Comparison of ENCODE assay signal across 25 cellular contexts in genomic region chr17:83069571-83069906, GRCh38. TPM values are rescaled to one million over a fixed set of nuclear protein-coding genes. Genes with fewer than 3 reads are reported as not detected.
DNase-seq lines count a peak whose midpoint lies in the region; ATAC-seq, FAIRE-seq and TF ChIP-seq lines count a peak whose summit lies in the region.
"Had no signal": no experiment of that assay in that cellular context is flagged by ENCODE, and none has a peak within 500 bp of the region (broad histone marks: within the 10 kb centered on the region; RNA-seq: fewer than 3 reads in every experiment).

No MANE protein-coding gene starts in this region.

- H3K4me1 Mint-ChIP-seq in T-cell (peaks cover 26 to 34% (median 30%) of the 10 kb centered on the region in 3 donors), mesothelial cell of epicardium (peaks cover 15% of the 10 kb centered on the region)
- H3K4me1 Mint-ChIP-seq: GM23338 had no signal

- CTCF ChIA-PET in HepG2 (lab: Yijun Ruan, JAX; ENCODE audit: low intra/inter-chr PET ratio, low total read pairs) (no interaction called here), T-cell (lab: Charles Lee) (no interaction called here), GM10248 (lab: Yijun Ruan, JAX) (no interaction called here)

- H4K20me1 ChIP-seq in HepG2 (ENCODE audit: insufficient read depth, low read length), result no peaks in the 10 kb centered on the region; the same call in 1 of the 2 replicates

- H3K79me2 ChIP-seq in HepG2 (ENCODE audit: insufficient read depth, low read length), result no peaks in the 10 kb centered on the region

- H3K4me3 ChIP-seq in HepG2 (replicated peaks in 1 of 3; ENCODE audit: insufficient read depth in 1 of 3, low read depth in 2 of 3, low read length in 3 of 3), result no peak overlapping the region; a peak in 1 of 6 replicates
- H3K4me3 ChIP-seq in right lobe of liver, result no peak overlapping the region
- H3K4me3 ChIP-seq: GM23338, upper lobe of left lung had no signal

- no peak overlapping the region for H2AFZ ChIP-seq in HepG2 (ENCODE audit: low read length)
- H2AFZ ChIP-seq: GM23338 had no signal

- in situ Hi-C loops in HepG2 (cut with HindIII; ENCODE audit: extremely low pct_ligation_motif_present, low pct_unique_long_range_greater_than_20kb), result no loop called here

- TF ChIP-seq POLR2A in HepG2 (IDR thresholded peaks at IDR 0.05; ENCODE audit: insufficient read depth in 1 of 2, low read depth in 2 of 2, low read length in 2 of 2) (no peak), right lobe of liver (IDR thresholded peaks at IDR 0.05) (no peak)

- ATAC-seq in HepG2 (peak; percentile 9), right lobe of liver (no peak), T-cell (replicated peaks in 1 of 4) (no peak), HG03045 (IDR thresholded peaks at IDR 0.05; ENCODE audit: unreplicated experiment) (no peak)
- ATAC-seq: SK-N-SH treated with all-trans-retinoic acid at 6 μM for 48 hours had no signal

- H3K9me3 ChIP-seq in HepG2 (ENCODE audit: low read length) (no peaks in the 10 kb centered on the region), right lobe of liver (no peaks in the 10 kb centered on the region)
- H3K9me3 ChIP-seq: upper lobe of left lung had no signal

- H3K4me1 ChIP-seq in HepG2 (ENCODE audit: insufficient read depth, low read length), result no peaks in the 10 kb centered on the region
- no peaks in the 10 kb centered on the region for H3K4me1 ChIP-seq in right lobe of liver

- no peaks in the 10 kb centered on the region for H3K36me3 ChIP-seq in HepG2 (replicated peaks in 1 of 2; ENCODE audit: control insufficient read depth in 1 of 2, insufficient read depth in 2 of 2, low read length in 2 of 2)
- H3K36me3 ChIP-seq in right lobe of liver, result no peaks in the 10 kb centered on the region
- H3K36me3 ChIP-seq: upper lobe of left lung had no signal

- no peak for TF ChIP-seq RAD21 in HepG2 (CRISPR knock-in tag; IDR thresholded peaks at IDR 0.05)

- H3K9ac ChIP-seq in HepG2 (ENCODE audit: insufficient read depth, low read depth, low read length), result no peak overlapping the region

- DNase-seq in HepG2 (ENCODE audit: low spot score), result no peak
- DNase-seq in right lobe of liver, result no peak
- no peak for DNase-seq in T-cell
- DNase-seq in mesothelial cell of epicardium (ENCODE audit: low spot score in 2 of 2, unreplicated experiment in 2 of 2), result no peak
- DNase-seq in GM10248 (ENCODE audit: extremely low spot score), result no peak
- DNase-seq in NCI-H2107 treated with DMSO at 0.1 percent for 48 hours (lab: John Stamatoyannopoulos, UW; ENCODE audit: unreplicated experiment), result no peak
- DNase-seq: activated CD4-positive, alpha-beta T cell treated with anti-CD3 and anti-CD28 coated beads, Interleukin-2, amount 50 U/mL, for 4 hours; activated CD8-positive, alpha-beta memory T cell treated with anti-CD3 and anti-CD28 coated beads, Interleukin-2, amount 50 U/mL, for 48 hours; activated effector memory CD4-positive, alpha-beta T cell treated with anti-CD3 and anti-CD28 coated beads, Interleukin-2, amount 50 U/mL, for 16 hours; dermis blood vessel endothelial cell; DMS 273 treated with DMSO at 0.1 percent for 48 hours; hippocampal formation; mesenchymal stem cell; NCI-H1092; NCI-H1694 treated with DMSO at 0.1 percent for 48 hours; NCI-H2171; NCI-H524; stimulated activated CD4-positive, alpha-beta T cell treated with anti-CD3 and anti-CD28 coated beads, Interleukin-2, amount 100 ng/mL, for 24 hours had no signal

- no peak overlapping the region for H3K4me2 ChIP-seq in HepG2 (ENCODE audit: low read depth, low read length)
- H3K4me2 ChIP-seq: GM23338 had no signal

- H3K27ac ChIP-seq in HepG2 (ENCODE audit: extremely low read length, insufficient read depth, low read length) (no peak overlapping the region), right lobe of liver (no peak overlapping the region)
- H3K27ac ChIP-seq: upper lobe of left lung had no signal

- intact Hi-C loops in HepG2 (cut with micrococcal nuclease; ENCODE audit: unreplicated experiment), result no loop called here
- intact Hi-C loops in right lobe of liver (cut with DNase I), result no loop called here

- H3K9me3 Mint-ChIP-seq in T-cell, result no peaks in the 10 kb centered on the region
- H3K9me3 Mint-ChIP-seq in mesothelial cell of epicardium, result no peaks in the 10 kb centered on the region
- H3K9me3 Mint-ChIP-seq: IgD-negative memory B cell had no signal

- WGBS in HepG2 (ENCODE audit: low lambda C conversion rate), result 29% methylated on average over 8 of the region's 8 CpGs
- WGBS in right lobe of liver (ENCODE audit: insufficient coverage, low coverage, low lambda C conversion rate, missing lambda C conversion rate), result 62% methylated on average over 4 of the region's 8 CpGs

- BruUV-seq in HepG2 (replicated peaks; lab: Mats Ljungman, UMichigan), result no TSS peak

- H3K27me3 ChIP-seq in HepG2 (ENCODE audit: control insufficient read depth in 1 of 2, insufficient read depth in 2 of 2, low read length in 2 of 2) (peaks cover 34 to 87% of the 10 kb centered on the region in 2 experiments), right lobe of liver (no peaks in the 10 kb centered on the region)
- H3K27me3 ChIP-seq: upper lobe of left lung had no signal

- H3K4me3 Mint-ChIP-seq in T-cell (peak overlapping the region in 2 of 3 donors; percentile 17 to 51), mesothelial cell of epicardium (no peak overlapping the region)
- H3K4me3 Mint-ChIP-seq: GM23338, IgD-negative memory B cell had no signal

- no peaks in the 10 kb centered on the region for H3K36me3 Mint-ChIP-seq in T-cell
- no peaks in the 10 kb centered on the region for H3K36me3 Mint-ChIP-seq in mesothelial cell of epicardium
- H3K36me3 Mint-ChIP-seq: CD14-positive monocyte, IgD-negative memory B cell had no signal

- TF ChIP-seq EP300 in HepG2 (IDR thresholded peaks at IDR 0.05; ENCODE audit: low read depth in 2 of 2, low read length in 2 of 2) (no peak), HepG2 (CRISPR knock-in tag; IDR thresholded peaks at IDR 0.05; ENCODE audit: borderline replicate concordance) (no peak)

- no peaks in the 10 kb centered on the region for H3K27me3 Mint-ChIP-seq in T-cell
- no peaks in the 10 kb centered on the region for H3K27me3 Mint-ChIP-seq in mesothelial cell of epicardium (ENCODE audit: low read depth)

- H3K27ac Mint-ChIP-seq in T-cell (peak overlapping the region in 1 of 2 donors; percentile 36), mesothelial cell of epicardium (peak overlapping the region; percentile 30)
- H3K27ac Mint-ChIP-seq: GM23338 had no signal

- POLR2A ChIA-PET in HepG2 (lab: Yijun Ruan, JAX) (no interaction called here), T-cell (lab: Charles Lee) (no interaction called here), GM10248 (lab: Yijun Ruan, JAX) (no interaction called here)

- no peak for FAIRE-seq in HepG2 (lab: Jason Lieb, UNC)
- FAIRE-seq: endothelial cell of umbilical vein had no signal

- TF ChIP-seq CTCF in HepG2 (CRISPR knock-in tag; IDR thresholded peaks at IDR 0.05) (no peak), right lobe of liver (IDR thresholded peaks at IDR 0.05) (no peak), mesothelial cell of epicardium (IDR thresholded peaks at IDR 0.05; ENCODE audit: unreplicated experiment) (no peak), GM10248 (IDR thresholded peaks at IDR 0.05; ENCODE audit: control extremely low read depth, extremely low read depth, low read depth, missing control alignments) (no peak)

TF ChIP-seq in HepG2, 621 proteins besides CTCF, POLR2A, EP300 and RAD21 (continues in another document):
- TF ChIP-seq JUNB (CRISPR knock-in tag; IDR thresholded peaks at IDR 0.05; ENCODE audit: borderline replicate concordance) (no peak), FUBP1 (CRISPR knock-in tag; IDR thresholded peaks at IDR 0.05; ENCODE audit: borderline replicate concordance) (no peak), KLF15 (CRISPR knock-in tag; IDR thresholded peaks at IDR 0.05; ENCODE audit: borderline replicate concordance) (no peak)

RNA-seq across cellular contexts. Expression of gene METRNL, which starts 9.9 kb away (rescaled TPM):
- total RNA-seq in HepG2 (2016; rRNA removed; fragmentation: Illumina TruSeq; extraction: Trizol), result 0.66 and 1.2 TPM in 2 replicates
- 0.81 and 1.1 TPM in 2 replicates for total RNA-seq in HepG2 (2016; cell fraction: cytosol; rRNA removed; fragmentation: Illumina TruSeq; extraction: Trizol; ENCODE audit: low read depth)
- 0.56 and 1.0 TPM in 2 replicates for total RNA-seq in HepG2 (2016; cell fraction: insoluble cytoplasmic fraction; rRNA removed; fragmentation: Illumina TruSeq; extraction: Trizol)
- 1.7 and 2.2 TPM in 2 replicates for total RNA-seq in HepG2 (2016; cell fraction: membrane; rRNA removed; fragmentation: Illumina TruSeq; extraction: Trizol)
- total RNA-seq in HepG2 (2016; cell fraction: nucleus; rRNA removed; fragmentation: Illumina TruSeq; extraction: Trizol), result 0.31 TPM in 1 of 2 replicates, not detected in the other
- polyA plus RNA-seq in HepG2 (2011; rRNA removed), result 0.84 and 1.4 TPM in 2 replicates
- polyA plus RNA-seq in HepG2 (2011; cell fraction: cytosol; rRNA removed), result 2.1 and 2.5 TPM in 2 replicates
- 1.2 and 1.8 TPM in 2 replicates for polyA plus RNA-seq in HepG2 (2011; cell fraction: nucleus; rRNA removed)
- polyA plus RNA-seq in HepG2 (2012), result 0.23 and 0.79 TPM in 2 replicates
- polyA plus RNA-seq in HepG2 (2016; cell fraction: cytosol; fragmentation: Illumina TruSeq; extraction: Trizol; ENCODE audit: low read depth), result 1.1 and 1.2 TPM in 2 replicates
- 0.69 and 0.92 TPM in 2 replicates for polyA plus RNA-seq in HepG2 (2016; cell fraction: insoluble cytoplasmic fraction; fragmentation: Illumina TruSeq; extraction: Trizol; ENCODE audit: low read depth)
- 2.1 TPM in 2 replicates for polyA plus RNA-seq in HepG2 (2016; cell fraction: membrane; fragmentation: Illumina TruSeq; extraction: Trizol; ENCODE audit: low read depth)
- polyA plus RNA-seq in HepG2 (2016; cell fraction: nucleus; fragmentation: Illumina TruSeq; extraction: Trizol; ENCODE audit: insufficient read depth, low read depth), result 1.2 and 1.3 TPM in 2 replicates
- polyA minus RNA-seq in HepG2 (2011; rRNA and poly(A)+ RNA removed; ENCODE audit: low replicate concordance), result 2.5 and 12.3 TPM in 2 replicates
- polyA minus RNA-seq in HepG2 (2011; cell fraction: cytosol; rRNA and poly(A)+ RNA removed), result 2.9 and 4.6 TPM in 2 replicates
- 0.87 and 1.4 TPM in 2 replicates for polyA minus RNA-seq in HepG2 (2011; cell fraction: nucleus; rRNA and poly(A)+ RNA removed)
- 10 to 100 TPM in 1 of 6 experiments, 1 to 10 TPM in 5; 2.3 to 18.6 (median 5.9) TPM for total RNA-seq in right lobe of liver
- 10 to 100 TPM in 3 of 5 donors, 1 to 10 TPM in 2; 7.0 to 50.8 (median 11.9) TPM for total RNA-seq in T-cell
- 105 to 106 TPM (median 106 TPM) in 3 replicates for total RNA-seq in mesothelial cell of epicardium
